20 cellular contexts compared by ENCODE assay signal in the genomic region with DNA sequence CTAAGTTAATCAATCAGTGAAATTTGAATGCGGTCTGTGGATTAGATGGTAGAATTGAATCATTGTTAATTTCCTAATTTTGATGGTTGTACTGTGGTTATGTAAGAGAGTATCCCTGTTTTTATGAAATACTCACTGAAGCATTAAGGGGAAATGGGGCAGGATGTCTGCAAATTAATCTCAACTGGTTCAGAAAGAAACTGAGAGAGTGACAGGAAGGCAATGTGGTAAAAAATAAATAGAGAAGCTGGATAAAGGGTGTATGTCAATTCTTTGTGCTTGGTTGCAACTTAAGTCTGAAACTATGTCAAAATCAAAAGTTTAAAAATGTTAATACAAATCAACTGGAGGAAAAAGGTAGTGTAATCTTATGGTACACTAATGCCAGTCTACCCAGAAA.
DNase-seq lines count a peak whose midpoint lies in the region; ATAC-seq and TF ChIP-seq lines count a peak whose summit lies in the region.
"Had no signal": no experiment of that assay in that cellular context is flagged by ENCODE, and none has a peak within 500 bp of the region (broad histone marks: within the 10 kb centered on the region; RNA-seq: fewer than 3 reads in every experiment).

No MANE protein-coding gene starts in this region.

- H3K9ac ChIP-seq in BLaER1, result no peak overlapping the region
- H3K9ac ChIP-seq: KMS-11 had no signal

- H3K27me3 ChIP-seq in BLaER1, result peaks cover 77% of the 10 kb centered on the region
- H3K27me3 ChIP-seq in BE2C, result no peaks in the 10 kb centered on the region
- H3K27me3 ChIP-seq: SJSA1 had no signal

- peaks cover 15% of the 10 kb centered on the region for H3K4me1 ChIP-seq in BLaER1
- H3K4me1 ChIP-seq in BE2C, result no peaks in the 10 kb centered on the region
- H3K4me1 ChIP-seq: SJSA1 had no signal

- H4K20me1 ChIP-seq in BLaER1, result no peaks in the 10 kb centered on the region

- H3K4me3 ChIP-seq in BLaER1 (no peak overlapping the region), BE2C (ENCODE audit: low read depth, low read length) (no peak overlapping the region)
- H3K4me3 ChIP-seq: SJSA1 had no signal

- DNase-seq in NOMO-1 treated with DMSO at 0.1 percent for 48 hours (lab: John Stamatoyannopoulos, UW; ENCODE audit: unreplicated experiment), result no peak
- no peak for DNase-seq in ecto neural progenitor cell (ENCODE audit: low spot score)
- DNase-seq in BE2C, result no peak
- DNase-seq: DMS79, GOT3, HCEC 1CT, MV-4-11, NCI-H1105 treated with DMSO at 0.1 percent for 48 hours, NCI-H2081, NCI-H2171, NCI-H345, NCI-H524, NCI-H774, OCI-M1 had no signal

- H3K9me3 ChIP-seq in BLaER1 (no peaks in the 10 kb centered on the region), BE2C (no peaks in the 10 kb centered on the region)
- H3K9me3 ChIP-seq: SJSA1 had no signal

- TF ChIP-seq CTCF in 22Rv1 (IDR thresholded peaks at IDR 0.05) (no peak), VCaP (conservative IDR thresholded peaks at IDR 0.05) (no peak), BE2C (IDR thresholded peaks at IDR 0.05; ENCODE audit: low read depth, low read length) (no peak)

- peak; percentile 62 for ATAC-seq in HG03571 (IDR thresholded peaks at IDR 0.05; ENCODE audit: unreplicated experiment)

- H3K36me3 ChIP-seq in BLaER1 (no peaks in the 10 kb centered on the region), BE2C (no peaks in the 10 kb centered on the region)

- peak overlapping the region; percentile 48 for H3K4me2 ChIP-seq in BLaER1
- H3K4me2 ChIP-seq: KMS-11 had no signal

- H3K27ac ChIP-seq in 22Rv1, result peak overlapping the region; percentile 69
- H3K27ac ChIP-seq in BLaER1, result peak overlapping the region; percentile 60
- H3K27ac ChIP-seq in VCaP, result peak overlapping the region; percentile 76
- H3K27ac ChIP-seq: KMS-11, SJSA1 had no signal
